ENCODE assay signal across 2 cellular contexts in the genomic region with DNA sequence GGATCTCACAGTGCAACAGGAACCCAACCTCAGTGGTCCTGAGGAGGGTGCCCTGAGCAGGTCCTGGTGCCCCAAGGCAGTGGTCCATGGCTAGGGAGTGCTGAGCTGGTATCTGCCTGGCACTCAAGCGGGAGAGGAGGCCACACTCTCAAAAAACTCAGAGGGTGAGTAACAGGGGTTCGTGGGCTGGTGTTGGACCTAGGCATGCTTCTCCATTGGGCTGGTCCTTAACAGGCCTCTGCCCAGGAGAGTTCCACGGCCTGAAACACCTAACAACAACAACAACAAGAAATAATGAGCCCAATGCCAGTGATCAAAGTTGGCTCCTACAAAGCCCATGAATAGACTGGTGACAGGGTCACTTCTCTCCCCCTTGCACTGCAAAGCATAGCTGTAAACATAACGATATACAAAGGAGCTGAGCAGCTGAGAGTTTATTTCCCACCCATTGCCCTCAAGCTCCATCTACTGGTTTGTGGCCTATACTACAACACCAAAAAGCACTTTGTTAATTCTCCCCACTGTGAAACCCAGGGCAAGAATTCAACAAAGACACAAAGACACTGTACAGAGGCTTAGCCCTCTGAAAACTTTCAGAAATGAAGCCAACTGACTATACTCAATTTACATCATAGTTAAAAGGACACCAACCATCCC.
TF ChIP-seq lines count a peak whose summit lies in the region.

No MANE protein-coding gene starts in this region.

TF ChIP-seq in SK-N-SH, 30 proteins besides CTCF, POLR2A, EP300 and RAD21 (continued from another document):
- TF ChIP-seq POLR2AphosphoS5 (IDR thresholded peaks at IDR 0.05; ENCODE audit: low read depth, low read length) (no peak), JUND (IDR thresholded peaks at IDR 0.05) (no peak), RFX5 (IDR thresholded peaks at IDR 0.05; ENCODE audit: low read length) (no peak), ZBTB33 (IDR thresholded peaks at IDR 0.05; ENCODE audit: borderline replicate concordance, low read depth) (no peak), TAF1 (IDR thresholded peaks at IDR 0.05; ENCODE audit: borderline replicate concordance, low read depth, low read length) (no peak)
TF ChIP-seq in SK-N-SH: peak in this region for 0.

TF ChIP-seq in SK-N-SH treated with all-trans-retinoic acid at 6 μM for 48 hours, 23 proteins besides CTCF, POLR2A, EP300 and RAD21 (continued from another document):
- no peak for TF ChIP-seq PATZ1 (CRISPR knock-in tag; IDR thresholded peaks at IDR 0.05; ENCODE audit: borderline replicate concordance)
- no peak for TF ChIP-seq ZFP3 (CRISPR knock-in tag; IDR thresholded peaks at IDR 0.05)
